8 cellular contexts compared by ENCODE assay signal in genomic region chr22:31211504-31211861, GRCh38. TPM values are rescaled to one million over a fixed set of nuclear protein-coding genes. Genes with fewer than 3 reads are reported as not detected.
DNase-seq lines count a peak whose midpoint lies in the region; ATAC-seq and TF ChIP-seq lines count a peak whose summit lies in the region.

No MANE protein-coding gene starts in this region.

- no peak for DNase-seq in AG04449 (ENCODE audit: low read depth, low spot score)
- no peak for DNase-seq in Jurkat, Clone E6-1 (ENCODE audit: low read depth, low spot score)
- no peak for DNase-seq in central memory CD8-positive, alpha-beta T cell (ENCODE audit: low spot score in 2 of 2)
- DNase-seq in natural killer cell treated with Interleukin-12 subunit alpha and Interleukin-12 subunit beta and Interleukin-15 and Interleukin-18, amount 100 ng/mL, for 72 hours (ENCODE audit: low spot score): no peak
- DNase-seq in mucosa of gallbladder (ENCODE audit: low spot score): no peak

- POLR2A ChIA-PET in AG04449 (lab: Yijun Ruan, JAX): interaction anchor here (1.0 kb wide), 1 partner anchor 56 kb away, joined by 3 read pairs; no protein-coding TSS in a partner anchor

- no peak for TF ChIP-seq CTCF in AG04449 (IDR thresholded peaks at IDR 0.05; ENCODE audit: insufficient read depth, low read length, missing control alignments)

- peak overlapping the region; percentile 79 for H3K4me3 ChIP-seq in AG04449 (ENCODE audit: low read depth, low read length)
- H3K4me3 ChIP-seq in Jurkat, Clone E6-1 (ENCODE audit: low read length): peak overlapping the region; percentile 94

- CTCF ChIA-PET in AG04449 (lab: Yijun Ruan, JAX): interaction anchor here (0.7 to 8.3 kb wide), 28 partner anchors 11 to 135 kb away, joined by 3 to 201 read pairs (median 6); partner anchors contain the start of genes PATZ1, PIK3IP1, RNF185 and SELENOM

- H3K9me3 Mint-ChIP-seq in central memory CD8-positive, alpha-beta T cell: no peaks in the 10 kb centered on the region
- no peaks in the 10 kb centered on the region for H3K9me3 Mint-ChIP-seq in natural killer cell treated with Interleukin-12 subunit alpha and Interleukin-12 subunit beta and Interleukin-15 and Interleukin-18, amount 100 ng/mL, for 72 hours

- peaks cover 12% of the 10 kb centered on the region for H3K36me3 Mint-ChIP-seq in central memory CD8-positive, alpha-beta T cell (ENCODE audit: insufficient read depth)
- peaks cover 12% of the 10 kb centered on the region for H3K36me3 Mint-ChIP-seq in natural killer cell treated with Interleukin-12 subunit alpha and Interleukin-12 subunit beta and Interleukin-15 and Interleukin-18, amount 100 ng/mL, for 72 hours

- peak overlapping the region; percentile 82 for H3K27ac Mint-ChIP-seq in central memory CD8-positive, alpha-beta T cell (ENCODE audit: low read depth)
- H3K27ac Mint-ChIP-seq in natural killer cell treated with Interleukin-12 subunit alpha and Interleukin-12 subunit beta and Interleukin-15 and Interleukin-18, amount 100 ng/mL, for 72 hours: peak overlapping the region; percentile 74 to 100

- H3K27me3 Mint-ChIP-seq in central memory CD8-positive, alpha-beta T cell: no peaks in the 10 kb centered on the region
- no peaks in the 10 kb centered on the region for H3K27me3 Mint-ChIP-seq in natural killer cell treated with Interleukin-12 subunit alpha and Interleukin-12 subunit beta and Interleukin-15 and Interleukin-18, amount 100 ng/mL, for 72 hours

- peaks cover 38% of the 10 kb centered on the region for H3K4me1 Mint-ChIP-seq in central memory CD8-positive, alpha-beta T cell
- H3K4me1 Mint-ChIP-seq in natural killer cell treated with Interleukin-12 subunit alpha and Interleukin-12 subunit beta and Interleukin-15 and Interleukin-18, amount 100 ng/mL, for 72 hours (ENCODE audit: low read depth in 2 of 2): peaks cover 48 to 49% of the 10 kb centered on the region in 2 donors

- H3K4me3 Mint-ChIP-seq in central memory CD8-positive, alpha-beta T cell: peak overlapping the region; percentile 83
- peak overlapping the region; percentile 69 for H3K4me3 Mint-ChIP-seq in natural killer cell treated with Interleukin-12 subunit alpha and Interleukin-12 subunit beta and Interleukin-15 and Interleukin-18, amount 100 ng/mL, for 72 hours

- no peak for ATAC-seq in central memory CD8-positive, alpha-beta T cell (replicated peaks; ENCODE audit: extremely low read depth, poor library complexity, severe bottlenecking)
- no peak for ATAC-seq in natural killer cell treated with Interleukin-12 subunit alpha and Interleukin-12 subunit beta and Interleukin-15 and Interleukin-18, amount 100 ng/mL, for 72 hours
- ATAC-seq in GM18867 (IDR thresholded peaks at IDR 0.05; ENCODE audit: unreplicated experiment) (no peak), GM19452 (IDR thresholded peaks at IDR 0.05; ENCODE audit: unreplicated experiment) (no peak), HG02852 (IDR thresholded peaks at IDR 0.05; ENCODE audit: unreplicated experiment) (no peak)

RNA-seq across cellular contexts. Expression of gene LIMK2, which starts 0.6 kb away (rescaled TPM):
- polyA plus RNA-seq in Jurkat, Clone E6-1 (2012; ENCODE audit: insufficient read depth, insufficient read length): 33.5 TPM
- total RNA-seq in natural killer cell treated with Interleukin-12 subunit alpha and Interleukin-12 subunit beta and Interleukin-15 and Interleukin-18, amount 100 ng/mL, for 72 hours: 100 to 1,000 TPM; 390 to 657 TPM
- total RNA-seq in mucosa of gallbladder: 81.4 TPM

RNA-seq across cellular contexts. Expression of gene RNF185, which starts 51.5 kb away (rescaled TPM):
- 23.6 TPM for polyA plus RNA-seq in Jurkat, Clone E6-1 (2012; ENCODE audit: insufficient read depth, insufficient read length)
- total RNA-seq in natural killer cell treated with Interleukin-12 subunit alpha and Interleukin-12 subunit beta and Interleukin-15 and Interleukin-18, amount 100 ng/mL, for 72 hours: 10 to 100 TPM; 22.1 to 31.2 TPM
- 30.8 TPM for total RNA-seq in mucosa of gallbladder
